9 cellular contexts compared by ENCODE assay signal in genomic region chr19:15154002-15154612, GRCh38. TPM values are rescaled to one million over a fixed set of nuclear protein-coding genes. Genes with fewer than 3 reads are reported as not detected.
DNase-seq lines count a peak whose midpoint lies in the region; ATAC-seq, FAIRE-seq and TF ChIP-seq lines count a peak whose summit lies in the region.
"Had no signal": no experiment of that assay in that cellular context is flagged by ENCODE, and none has a peak within 500 bp of the region (broad histone marks: within the 10 kb centered on the region; RNA-seq: fewer than 3 reads in every experiment).

No MANE protein-coding gene starts in this region.

- no peak overlapping the region for H4K8ac ChIP-seq in H1 (ENCODE audit: extremely low read depth, insufficient read depth, low read length)

- no peaks in the 10 kb centered on the region for H3K27me3 ChIP-seq in CD8-positive, alpha-beta T cell (ENCODE audit: insufficient read depth, low read length)
- H3K27me3 ChIP-seq in H1 (replicated peaks in 1 of 4; ENCODE audit: control insufficient read depth in 3 of 4, extremely low read depth in 1 of 4, insufficient read depth in 3 of 4, low read length in 3 of 4) (no peaks in the 10 kb centered on the region), parathyroid adenoma (ENCODE audit: control insufficient read depth, insufficient read depth, low read length) (no peaks in the 10 kb centered on the region)

- peak in 2 of 7 experiments; percentile 27 to 33 for DNase-seq in CD8-positive, alpha-beta T cell
- peak; percentile 55 for DNase-seq in SK-MEL-5 (ENCODE audit: low read depth, low spot score)
- peak in 1 of 2 experiments; percentile 84 for DNase-seq in H1 (ENCODE audit: low read depth in 1 of 2, low spot score in 2 of 2)
- DNase-seq in T-helper 9 cell: no peak
- no peak for DNase-seq in activated CD4-positive, CD25-positive, alpha-beta regulatory T cell treated with anti-CD3 and anti-CD28 coated beads, Interleukin-2, amount 50 U/mL, for 72 hours

- H3K4me2 ChIP-seq in H1 (ENCODE audit: insufficient read depth in 1 of 2, low read depth in 2 of 2, low read length in 2 of 2) (no peak overlapping the region), parathyroid adenoma (ENCODE audit: low read length) (no peak overlapping the region)

- no peaks in the 10 kb centered on the region for H3K9me3 ChIP-seq in CD8-positive, alpha-beta T cell (ENCODE audit: low read length)
- H3K9me3 ChIP-seq in HEK293 (ENCODE audit: control insufficient read depth, insufficient read depth, low read depth, low read length) (no peaks in the 10 kb centered on the region), H1 (ENCODE audit: insufficient read depth in 2 of 2, low read depth in 1 of 2, low read length in 1 of 2) (peaks cover 1 to 7% of the 10 kb centered on the region in 2 experiments; a peak in 3 of 4 replicates), parathyroid adenoma (ENCODE audit: control insufficient read depth, low read length) (no peaks in the 10 kb centered on the region)

- H2BK120ac ChIP-seq in H1 (replicated peaks; ENCODE audit: low read depth, low read length): no peak overlapping the region

- CTCF ChIA-PET in CD8-positive, alpha-beta T cell (lab: Charles Lee): interaction anchor here (0.9 to 7.5 kb wide), 6 partner anchors 17 to 63 kb away, joined by 3 to 116 read pairs (median 4); no protein-coding TSS in a partner anchor
- CTCF ChIA-PET in HEK293 (lab: Yijun Ruan, JAX): interaction anchor here (0.5 to 2.4 kb wide), 17 partner anchors 9 to 402 kb away, joined by 3 to 10 read pairs (median 4); no protein-coding TSS in a partner anchor
- CTCF ChIA-PET in H1 (lab: Charles Lee; ENCODE audit: partially characterized antibody): interaction anchor here (0.6 to 7.6 kb wide), 59 partner anchors 9 to 1575 kb away, joined by 3 to 120 read pairs (median 4); partner anchors contain the start of genes ADGRE2, AKAP8L, CASP14 and EPHX3

- no peaks in the 10 kb centered on the region for H3K36me3 ChIP-seq in CD8-positive, alpha-beta T cell (ENCODE audit: insufficient read depth, low read length)
- H3K36me3 ChIP-seq in HEK293 (ENCODE audit: control insufficient read depth in 2 of 2, insufficient read depth in 1 of 2, low read length in 2 of 2): no peaks in the 10 kb centered on the region
- H3K36me3 ChIP-seq in H1 (ENCODE audit: control insufficient read depth in 2 of 4, insufficient read depth in 4 of 4, low read length in 3 of 4): peaks cover 0 to 6% (median 0%) of the 10 kb centered on the region in 4 experiments; a peak in 3 of 8 replicates
- H3K36me3 ChIP-seq in parathyroid adenoma (ENCODE audit: control insufficient read depth, insufficient read depth, low read length): no peaks in the 10 kb centered on the region

- no peak overlapping the region for H4K5ac ChIP-seq in H1 (ENCODE audit: insufficient read length, low read depth, low read length)

- H3K56ac ChIP-seq in H1 (replicated peaks; ENCODE audit: insufficient read length, low read depth, low read length): no peak overlapping the region

- H3K27ac ChIP-seq in CD8-positive, alpha-beta T cell (ENCODE audit: low read depth, low read length): no peak overlapping the region
- H3K27ac ChIP-seq in HEK293 (ENCODE audit: extremely low read depth, low read depth, low read length) (no peak overlapping the region), H1 (ENCODE audit: low read depth, low read length) (no peak overlapping the region), parathyroid adenoma (no peak overlapping the region)

- H3K27me3 Mint-ChIP-seq in CD8-positive, alpha-beta T cell (ENCODE audit: low read depth): peaks cover 15% of the 10 kb centered on the region

- no peak overlapping the region for H3K9ac ChIP-seq in H1 (replicated peaks in 1 of 4; ENCODE audit: extremely low read depth in 1 of 4, low read depth in 3 of 4, low read length in 3 of 4)
- no peak overlapping the region for H3K9ac ChIP-seq in parathyroid adenoma

- TF ChIP-seq CTCF in CD8-positive, alpha-beta T cell (IDR thresholded peaks at IDR 0.05): peak; percentile 48
- TF ChIP-seq CTCF in HEK293 (tag by site-specific recombination; IDR thresholded peaks at IDR 0.05): no peak
- TF ChIP-seq CTCF in H1 (IDR thresholded peaks at IDR 0.05; ENCODE audit: control extremely low read depth in 1 of 3, insufficient read depth in 1 of 3, low read depth in 1 of 3, low read length in 3 of 3): peak; percentile 53 to 83 (median 63)
- peak; percentile 21 for TF ChIP-seq CTCF in parathyroid adenoma (IDR thresholded peaks at IDR 0.05)

- H3K79me1 ChIP-seq in H1 (ENCODE audit: low read depth, low read length): no peaks in the 10 kb centered on the region

- no peak overlapping the region for H3K23ac ChIP-seq in H1 (ENCODE audit: insufficient read length)

- peaks cover 4% of the 10 kb centered on the region for H3K4me1 Mint-ChIP-seq in CD8-positive, alpha-beta T cell (ENCODE audit: low read depth)

- no peak overlapping the region for H2BK5ac ChIP-seq in H1 (ENCODE audit: low read depth, low read length)

- H2BK20ac ChIP-seq in H1 (ENCODE audit: low read length): no peak overlapping the region

- no peaks in the 10 kb centered on the region for H3K79me2 ChIP-seq in H1 (ENCODE audit: control insufficient read depth in 1 of 2, insufficient read depth in 2 of 2, low read length in 2 of 2)
- H3K79me2 ChIP-seq in parathyroid adenoma: no peaks in the 10 kb centered on the region

- peak; percentile 63 to 74 for TF ChIP-seq RAD21 in H1 (IDR thresholded peaks at IDR 0.05 in 1 of 2, conservative IDR thresholded peaks at IDR 0.05 in 1 of 2; ENCODE audit: low read depth in 2 of 2, low read length in 2 of 2)

- FAIRE-seq in H1 (lab: Jason Lieb, UNC): peak; percentile 92
- FAIRE-seq: islet of Langerhans had no signal

- H3K14ac ChIP-seq in H1 (ENCODE audit: insufficient read length): no peak overlapping the region

- no peak overlapping the region for H3K27ac Mint-ChIP-seq in CD8-positive, alpha-beta T cell

- TF ChIP-seq EP300 in H1 (IDR thresholded peaks at IDR 0.05; ENCODE audit: borderline replicate concordance in 1 of 2, low read depth in 2 of 2, low read length in 2 of 2): no peak

- H3K4me3 Mint-ChIP-seq in CD8-positive, alpha-beta T cell: no peak overlapping the region

- peaks cover 2% of the 10 kb centered on the region for H3K9me3 Mint-ChIP-seq in CD8-positive, alpha-beta T cell

- no peaks in the 10 kb centered on the region; the same call in 1 of the 2 replicates for H3K23me2 ChIP-seq in H1 (ENCODE audit: low read depth, low read length)

- H3K4me1 ChIP-seq in CD8-positive, alpha-beta T cell (ENCODE audit: insufficient read depth, low read length): no peaks in the 10 kb centered on the region
- H3K4me1 ChIP-seq in HEK293 (ENCODE audit: control insufficient read depth, insufficient read depth, low read length) (no peaks in the 10 kb centered on the region), H1 (replicated peaks in 1 of 4; ENCODE audit: control insufficient read depth in 3 of 4, insufficient read depth in 4 of 4, low read length in 3 of 4) (no peaks in the 10 kb centered on the region; a peak in 1 of 7 replicates), parathyroid adenoma (no peaks in the 10 kb centered on the region)

- H2BK12ac ChIP-seq in H1 (ENCODE audit: low read depth, low read length): no peak overlapping the region

- H3K36me3 Mint-ChIP-seq in CD8-positive, alpha-beta T cell: no peaks in the 10 kb centered on the region

- H2AFZ ChIP-seq in H1 (ENCODE audit: low read length) (no peak overlapping the region), parathyroid adenoma (no peak overlapping the region)

- H3K4ac ChIP-seq in H1 (replicated peaks; ENCODE audit: insufficient read length, low read depth, low read length): no peak overlapping the region

- no peak overlapping the region for H3K4me3 ChIP-seq in CD8-positive, alpha-beta T cell (ENCODE audit: low read depth, low read length)
- H3K4me3 ChIP-seq in HEK293 (ENCODE audit: low read depth, low read length): no peak overlapping the region
- no peak overlapping the region for H3K4me3 ChIP-seq in H1 (ENCODE audit: extremely low read depth in 1 of 4, insufficient read depth in 2 of 4, low read depth in 3 of 4, low read length in 4 of 4)
- H3K4me3 ChIP-seq in parathyroid adenoma (ENCODE audit: low read depth, low read length): no peak overlapping the region

- no peak overlapping the region for H2BK15ac ChIP-seq in H1 (ENCODE audit: low read length)

- no peak overlapping the region for H2AK5ac ChIP-seq in H1 (ENCODE audit: low read depth, low read length)

- intact Hi-C loops in CD8-positive, alpha-beta T cell (cut with DNase I, micrococcal nuclease): no loop called here

- no peaks in the 10 kb centered on the region for H4K20me1 ChIP-seq in H1 (replicated peaks in 1 of 2; ENCODE audit: control insufficient read depth in 1 of 2, insufficient read depth in 2 of 2, low read length in 2 of 2)

- WGBS in H1 (ENCODE audit: extremely low coverage in 1 of 2, insufficient coverage in 1 of 2, insufficient read length in 1 of 2, insufficient replicate concordance in 2 of 2, low coverage in 1 of 2, low lambda C conversion rate in 2 of 2, missing lambda C conversion rate in 1 of 2), 2 experiments: 82% methylated on average over 3 of the region's 3 CpGs; no CpG with 5 or more reads in 1 of the 2 experiments

- H4K91ac ChIP-seq in H1 (replicated peaks; ENCODE audit: insufficient read length, low read length): no peak overlapping the region

- no peak overlapping the region for H3K18ac ChIP-seq in H1 (ENCODE audit: extremely low read depth, low read length)

- POLR2A ChIA-PET in CD8-positive, alpha-beta T cell (lab: Charles Lee): no interaction called here
- POLR2A ChIA-PET in HEK293 (lab: Yijun Ruan, JAX) (no interaction called here), H1 (lab: Charles Lee; ENCODE audit: partially characterized antibody) (interaction anchor here (0.6 to 5.0 kb wide), 6 partner anchors 12 to 377 kb away, joined by 3 to 19 read pairs (median 4); a partner anchor contains a TSS)

- TF ChIP-seq POLR2A in H1 (IDR thresholded peaks at IDR 0.05; ENCODE audit: control extremely low read depth in 1 of 2, low read depth in 2 of 2, low read length in 2 of 2): no peak

- in situ Hi-C loops in SK-MEL-5 (cut with HindIII; ENCODE audit: low pct_unique_long_range_greater_than_20kb, low sequenced_read_pairs): no loop called here

- peak; percentile 61 for ATAC-seq in CD8-positive, alpha-beta T cell
- no peak for ATAC-seq in HG03139 (IDR thresholded peaks at IDR 0.05; ENCODE audit: unreplicated experiment)

RNA-seq across cellular contexts. Expression of gene NOTCH3, which starts 46.7 kb away (rescaled TPM):
- total RNA-seq in CD8-positive, alpha-beta T cell: not detected
- total RNA-seq in SK-MEL-5 (2014; rRNA removed; shearing (Covaris generic)): 1.4 and 1.9 TPM in 2 replicates
- 3.0 and 4.0 TPM in 2 replicates for polyA plus RNA-seq in SK-MEL-5 (2015; cell fraction: cytosol; rRNA removed)
- polyA plus RNA-seq in SK-MEL-5 (2015; cell fraction: nucleus; rRNA removed): 0.61 and 0.94 TPM in 2 replicates
- total RNA-seq in H1 (2021; fragmentation: NEBNext Ultra II Directional; extraction: Animal tissue kit (Norgen Biotek cat#: 25700)): 107 and 111 TPM in 2 replicates
- polyA plus RNA-seq in H1 (2011; rRNA removed): 37.5 and 65.9 TPM in 2 replicates
- 27.5 TPM for polyA plus RNA-seq in H1 (2011; cell fraction: cytosol; rRNA removed)
- polyA plus RNA-seq in H1 (2011; cell fraction: nucleus; rRNA removed): 90.3 TPM
- 38.0 to 79.1 TPM (median 69.0 TPM) in 4 replicates for polyA plus RNA-seq in H1 (2012, experiment 1 of 2)
- polyA plus RNA-seq in H1 (2012, experiment 2 of 2): 38.3 TPM
- polyA plus RNA-seq in H1 (2013, experiment 1 of 2): 77.9 TPM
- 64.5 TPM for polyA plus RNA-seq in H1 (2013, experiment 2 of 2)
- polyA minus RNA-seq in H1 (2011; rRNA and poly(A)+ RNA removed): 117 and 119 TPM in 2 replicates
- polyA minus RNA-seq in H1 (2011; cell fraction: cytosol; rRNA and poly(A)+ RNA removed): 145 TPM
- 87.8 TPM for polyA minus RNA-seq in H1 (2011; cell fraction: nucleus; rRNA and poly(A)+ RNA removed)

RNA-seq across cellular contexts. Expression of gene SYDE1, which starts 46.9 kb away (rescaled TPM):
- not detected for total RNA-seq in CD8-positive, alpha-beta T cell
- 9.2 and 11.4 TPM in 2 replicates for total RNA-seq in SK-MEL-5 (2014; rRNA removed; shearing (Covaris generic))
- polyA plus RNA-seq in SK-MEL-5 (2015; cell fraction: cytosol; rRNA removed): 13.5 and 19.0 TPM in 2 replicates
- 16.5 and 26.8 TPM in 2 replicates for polyA plus RNA-seq in SK-MEL-5 (2015; cell fraction: nucleus; rRNA removed)
- 16.8 and 17.7 TPM in 2 replicates for total RNA-seq in H1 (2021; fragmentation: NEBNext Ultra II Directional; extraction: Animal tissue kit (Norgen Biotek cat#: 25700))
- 12.0 and 16.1 TPM in 2 replicates for polyA plus RNA-seq in H1 (2011; rRNA removed)
- 11.1 TPM for polyA plus RNA-seq in H1 (2011; cell fraction: cytosol; rRNA removed)
- polyA plus RNA-seq in H1 (2011; cell fraction: nucleus; rRNA removed): 38.2 TPM
- 7.5 to 11.4 TPM (median 10.6 TPM) in 4 replicates for polyA plus RNA-seq in H1 (2012, experiment 1 of 2)
- polyA plus RNA-seq in H1 (2012, experiment 2 of 2): 9.2 TPM
- polyA plus RNA-seq in H1 (2013, experiment 1 of 2): 8.5 TPM
- 8.7 TPM for polyA plus RNA-seq in H1 (2013, experiment 2 of 2)
- polyA minus RNA-seq in H1 (2011; rRNA and poly(A)+ RNA removed): 5.5 and 7.4 TPM in 2 replicates
- 11.4 TPM for polyA minus RNA-seq in H1 (2011; cell fraction: cytosol; rRNA and poly(A)+ RNA removed)
- polyA minus RNA-seq in H1 (2011; cell fraction: nucleus; rRNA and poly(A)+ RNA removed): 15.4 TPM

Comparison
In these comparisons a context has a peak if more than half of its experiments do, and no peak if none do; other contexts are left out.
1. RNA of gene NOTCH3, which starts 46.7 kb away (total RNA-seq): 107 to 111 TPM in H1; 1.4 to 1.9 TPM in SK-MEL-5 and not detected in CD8-positive, alpha-beta T cell; every median in the first group is over 10 times any median in the second.
2. RNA of gene SYDE1, which starts 46.9 kb away (total RNA-seq): 16.8 to 17.7 TPM in H1 and 9.2 to 11.4 TPM in SK-MEL-5; not detected in CD8-positive, alpha-beta T cell; every median in the first group is over 10 times any median in the second.